Comparison of ENCODE assay signal across 16 cellular contexts in genomic region chr6:6870914-6871313, GRCh38.
DNase-seq lines count a peak whose midpoint lies in the region; TF ChIP-seq lines count a peak whose summit lies in the region.
"Had no signal": no experiment of that assay in that cellular context is flagged by ENCODE, and none has a peak within 500 bp of the region (broad histone marks: within the 10 kb centered on the region; RNA-seq: fewer than 3 reads in every experiment).

No MANE protein-coding gene starts in this region.

- no peak overlapping the region for H3K4me3 ChIP-seq in neutrophil (ENCODE audit: low read depth in 1 of 2, low read length in 1 of 2)
- H3K4me3 ChIP-seq in neuronal stem cell (ENCODE audit: low read length in 2 of 2), result no peak overlapping the region
- H3K4me3 ChIP-seq: PC-9, SJSA1 had no signal

- H3K9ac ChIP-seq in neuronal stem cell (ENCODE audit: low read depth, low read length, poor library complexity), result no peak overlapping the region

- H3K9me3 ChIP-seq in neutrophil (no peaks in the 10 kb centered on the region), neuronal stem cell (replicated peaks in 1 of 2; ENCODE audit: control insufficient read depth in 2 of 2, insufficient read depth in 1 of 2, low read depth in 1 of 2, low read length in 2 of 2) (no peaks in the 10 kb centered on the region)
- H3K9me3 ChIP-seq: SJSA1 had no signal

- H3K27me3 ChIP-seq in neutrophil (no peaks in the 10 kb centered on the region), neuronal stem cell (ENCODE audit: control insufficient read depth in 3 of 3, insufficient read depth in 3 of 3, low read depth in 1 of 3, low read length in 3 of 3) (no peaks in the 10 kb centered on the region)
- H3K27me3 ChIP-seq: SJSA1 had no signal

- no peak overlapping the region for H4K8ac ChIP-seq in neuronal stem cell (ENCODE audit: low read depth, low read length)

- no peak overlapping the region for H3K4ac ChIP-seq in neuronal stem cell (ENCODE audit: low read length)

- H3K4me2 ChIP-seq in neuronal stem cell (ENCODE audit: insufficient read depth, low read length, poor library complexity, severe bottlenecking), result no peak overlapping the region
- H3K4me2 ChIP-seq: PC-9 had no signal

- no CpG with 5 or more reads among the region's 5 CpGs for WGBS in neuronal stem cell (ENCODE audit: extremely low coverage in 2 of 2, insufficient read length in 2 of 2, insufficient replicate concordance in 1 of 2), 2 donors

- H3K27ac ChIP-seq in neutrophil (peak overlapping the region; percentile 80), neuronal stem cell (replicated peaks; ENCODE audit: low read length) (no peak overlapping the region)
- H3K27ac ChIP-seq: PC-9, SJSA1 had no signal

- no peaks in the 10 kb centered on the region for H3K79me1 ChIP-seq in neuronal stem cell (ENCODE audit: low read depth, low read length)

- H3K4me1 Mint-ChIP-seq in CD14-positive monocyte, result peaks cover 46% of the 10 kb centered on the region
- no peaks in the 10 kb centered on the region for H3K4me1 Mint-ChIP-seq in activated T-helper 1 cell treated with anti-CD3 and anti-CD28 coated beads, Interleukin-12 subunit alpha, Interleukin-12 subunit beta, Interleukin-2, Interleukin-4 antibody, amounts not matched to agents 30 ng/mL and 10 ng/mL and 1 ng/mL, durations not matched to agents 14 hours and 24 hours and 36 hours (ENCODE audit: low read depth)

- H2BK12ac ChIP-seq in neuronal stem cell (ENCODE audit: low read length), result no peak overlapping the region

- no peak overlapping the region for H2BK120ac ChIP-seq in neuronal stem cell (ENCODE audit: low read depth, low read length)

- no peak overlapping the region for H2BK5ac ChIP-seq in neuronal stem cell (ENCODE audit: low read length)

- no peak overlapping the region for H4K91ac ChIP-seq in neuronal stem cell (ENCODE audit: low read depth, low read length, poor library complexity)

- H3K36me3 ChIP-seq in neutrophil (no peaks in the 10 kb centered on the region), neuronal stem cell (replicated peaks in 1 of 2; ENCODE audit: control insufficient read depth in 2 of 2, insufficient read depth in 2 of 2, low read length in 2 of 2) (no peaks in the 10 kb centered on the region)
- H3K36me3 ChIP-seq: SJSA1 had no signal

- H3K27ac Mint-ChIP-seq in CD14-positive monocyte, result peak overlapping the region; percentile 33 to 93 (median 74)
- H3K27ac Mint-ChIP-seq in activated T-helper 1 cell treated with anti-CD3 and anti-CD28 coated beads, Interleukin-12 subunit alpha, Interleukin-12 subunit beta, Interleukin-2, Interleukin-4 antibody, amounts not matched to agents 30 ng/mL and 10 ng/mL and 1 ng/mL, durations not matched to agents 14 hours and 24 hours and 36 hours, result no peak overlapping the region

- H3K27me3 Mint-ChIP-seq in CD14-positive monocyte (ENCODE audit: low read depth in 3 of 3), result peaks cover 0 to 2% (median 0%) of the 10 kb centered on the region in 3 donors
- H3K27me3 Mint-ChIP-seq in activated T-helper 1 cell treated with anti-CD3 and anti-CD28 coated beads, Interleukin-12 subunit alpha, Interleukin-12 subunit beta, Interleukin-2, Interleukin-4 antibody, amounts not matched to agents 30 ng/mL and 10 ng/mL and 1 ng/mL, durations not matched to agents 14 hours and 24 hours and 36 hours (ENCODE audit: insufficient read depth), result peaks cover 13% of the 10 kb centered on the region

- H2BK15ac ChIP-seq in neuronal stem cell (ENCODE audit: low read length), result no peak overlapping the region

- H2AK5ac ChIP-seq in neuronal stem cell (ENCODE audit: low read depth, low read length), result no peak overlapping the region

- H3K14ac ChIP-seq in neuronal stem cell (ENCODE audit: low read length), result no peak overlapping the region

- no peak overlapping the region for H3K23ac ChIP-seq in neuronal stem cell (ENCODE audit: low read depth, low read length, poor library complexity)

- H3K4me1 ChIP-seq in neutrophil (ENCODE audit: control insufficient read depth in 1 of 2, insufficient read depth in 1 of 2, low read depth in 1 of 2, low read length in 1 of 2) (peaks cover 64 to 68% of the 10 kb centered on the region in 2 experiments), neuronal stem cell (ENCODE audit: control insufficient read depth in 2 of 2, insufficient read depth in 1 of 2, low read depth in 1 of 2, low read length in 2 of 2) (no peaks in the 10 kb centered on the region)
- H3K4me1 ChIP-seq: SJSA1 had no signal

- no peak for DNase-seq in CD14-positive monocyte (ENCODE audit: low spot score)
- peak; percentile 85 for DNase-seq in MV-4-11 (lab: John Stamatoyannopoulos, UW)
- peak; percentile 40 for DNase-seq in SIG-M5 (lab: John Stamatoyannopoulos, UW)
- no peak for DNase-seq in activated T-helper 1 cell treated with anti-CD3 and anti-CD28 coated beads, Interleukin-12 subunit alpha, Interleukin-12 subunit beta, Interleukin-2, Interleukin-4 antibody, amounts not matched to agents 30 ng/mL and 10 ng/mL and 1 ng/mL, durations not matched to agents 14 hours and 24 hours and 36 hours (ENCODE audit: low spot score)
- no peak for DNase-seq in neuronal stem cell (ENCODE audit: low spot score)
- no peak for DNase-seq in DMS 273 (lab: John Stamatoyannopoulos, UW; ENCODE audit: unreplicated experiment)
- DNase-seq: C1 segment of cervical spinal cord, DMS79 treated with DMSO at 0.1 percent for 48 hours, KG1, NCI-H1105, NCI-H2081, NCI-H446 treated with DMSO at 0.1 percent for 48 hours, NCI-H69, PC-9 had no signal

- no peaks in the 10 kb centered on the region for H3K36me3 Mint-ChIP-seq in CD14-positive monocyte
- H3K36me3 Mint-ChIP-seq in activated T-helper 1 cell treated with anti-CD3 and anti-CD28 coated beads, Interleukin-12 subunit alpha, Interleukin-12 subunit beta, Interleukin-2, Interleukin-4 antibody, amounts not matched to agents 30 ng/mL and 10 ng/mL and 1 ng/mL, durations not matched to agents 14 hours and 24 hours and 36 hours (ENCODE audit: low read depth), result no peaks in the 10 kb centered on the region

- H2AFZ ChIP-seq in neuronal stem cell (ENCODE audit: low read length), result no peak overlapping the region
- H2AFZ ChIP-seq: PC-9 had no signal

- peaks cover 0 to 5% (median 0%) of the 10 kb centered on the region in 7 donors for H3K9me3 Mint-ChIP-seq in CD14-positive monocyte
- no peaks in the 10 kb centered on the region for H3K9me3 Mint-ChIP-seq in activated T-helper 1 cell treated with anti-CD3 and anti-CD28 coated beads, Interleukin-12 subunit alpha, Interleukin-12 subunit beta, Interleukin-2, Interleukin-4 antibody, amounts not matched to agents 30 ng/mL and 10 ng/mL and 1 ng/mL, durations not matched to agents 14 hours and 24 hours and 36 hours

- no peak overlapping the region for H3K18ac ChIP-seq in neuronal stem cell (ENCODE audit: low read length)

- TF ChIP-seq CTCF in CD14-positive monocyte (IDR thresholded peaks at IDR 0.05) (no peak), neutrophil (IDR thresholded peaks at IDR 0.05) (no peak)

- intact Hi-C loops in CD14-positive monocyte (cut with micrococcal nuclease), result no loop called here
- intact Hi-C loops in activated T-helper 1 cell treated with anti-CD3 and anti-CD28 coated beads, Interleukin-12 subunit alpha, Interleukin-12 subunit beta, Interleukin-2, Interleukin-4 antibody, amounts not matched to agents 30 ng/mL and 10 ng/mL and 1 ng/mL, durations not matched to agents 14 hours and 24 hours and 36 hours (cut with micrococcal nuclease), result no loop called here

- H3K4me3 Mint-ChIP-seq in CD14-positive monocyte, result peak overlapping the region in 1 of 2 donors; percentile 26
- no peak overlapping the region for H3K4me3 Mint-ChIP-seq in activated T-helper 1 cell treated with anti-CD3 and anti-CD28 coated beads, Interleukin-12 subunit alpha, Interleukin-12 subunit beta, Interleukin-2, Interleukin-4 antibody, amounts not matched to agents 30 ng/mL and 10 ng/mL and 1 ng/mL, durations not matched to agents 14 hours and 24 hours and 36 hours

Comparison
In these comparisons a context has a peak if more than half of its experiments do, and no peak if none do; other contexts are left out.
1. DNase-seq: peak in MV-4-11 (single experiment) and SIG-M5 (single experiment); none in CD14-positive monocyte (single experiment), activated T-helper 1 cell treated with anti-CD3 and anti-CD28 coated beads, Interleukin-12 subunit alpha, Interleukin-12 subunit beta, Interleukin-2, Interleukin-4 antibody, amounts not matched to agents 30 ng/mL and 10 ng/mL and 1 ng/mL, durations not matched to agents 14 hours and 24 hours and 36 hours (single experiment), neuronal stem cell (single experiment) and DMS 273 (single experiment).